Comparison of ENCODE assay signal across 18 cellular contexts in genomic region chr5:14783689-14784088, GRCh38.
DNase-seq lines count a peak whose midpoint lies in the region; ATAC-seq and TF ChIP-seq lines count a peak whose summit lies in the region.
"Had no signal": no experiment of that assay in that cellular context is flagged by ENCODE, and none has a peak within 500 bp of the region (broad histone marks: within the 10 kb centered on the region; RNA-seq: fewer than 3 reads in every experiment).

No MANE protein-coding gene starts in this region.

- H3K36me3 Mint-ChIP-seq in natural killer cell treated with Interleukin-12 subunit alpha and Interleukin-12 subunit beta and Interleukin-15 and Interleukin-18, amount 100 ng/mL, for 72 hours = no peaks in the 10 kb centered on the region
- peaks cover 5% of the 10 kb centered on the region for H3K36me3 Mint-ChIP-seq in natural killer cell

- H3K27me3 Mint-ChIP-seq in natural killer cell treated with Interleukin-12 subunit alpha and Interleukin-12 subunit beta and Interleukin-15 and Interleukin-18, amount 100 ng/mL, for 72 hours = no peaks in the 10 kb centered on the region
- no peaks in the 10 kb centered on the region for H3K27me3 Mint-ChIP-seq in natural killer cell (ENCODE audit: low read depth in 2 of 2)

- peaks cover 9 to 20% of the 10 kb centered on the region in 2 donors for H3K4me1 Mint-ChIP-seq in natural killer cell treated with Interleukin-12 subunit alpha and Interleukin-12 subunit beta and Interleukin-15 and Interleukin-18, amount 100 ng/mL, for 72 hours (ENCODE audit: low read depth in 2 of 2)
- H3K4me1 Mint-ChIP-seq in natural killer cell = peaks cover 24 to 32% of the 10 kb centered on the region in 2 donors

- peak; percentile 50 to 75 for ATAC-seq in natural killer cell treated with Interleukin-12 subunit alpha and Interleukin-12 subunit beta and Interleukin-15 and Interleukin-18, amount 100 ng/mL, for 72 hours
- ATAC-seq in natural killer cell (no peak), GM21737 (IDR thresholded peaks at IDR 0.05; ENCODE audit: unreplicated experiment) (peak; percentile 79), HG03442 (IDR thresholded peaks at IDR 0.05; ENCODE audit: unreplicated experiment) (peak; percentile 72)
- ATAC-seq: body of pancreas had no signal

- peak overlapping the region; percentile 7 for H3K4me3 Mint-ChIP-seq in natural killer cell treated with Interleukin-12 subunit alpha and Interleukin-12 subunit beta and Interleukin-15 and Interleukin-18, amount 100 ng/mL, for 72 hours
- no peak overlapping the region for H3K4me3 Mint-ChIP-seq in natural killer cell

- H3K9me3 Mint-ChIP-seq in natural killer cell treated with Interleukin-12 subunit alpha and Interleukin-12 subunit beta and Interleukin-15 and Interleukin-18, amount 100 ng/mL, for 72 hours = no peaks in the 10 kb centered on the region
- no peaks in the 10 kb centered on the region for H3K9me3 Mint-ChIP-seq in natural killer cell

- TF ChIP-seq CTCF in natural killer cell (IDR thresholded peaks at IDR 0.05) = no peak

- intact Hi-C loops in natural killer cell (cut with micrococcal nuclease) = no loop called here

- DNase-seq in natural killer cell treated with Interleukin-12 subunit alpha and Interleukin-12 subunit beta and Interleukin-15 and Interleukin-18, amount 100 ng/mL, for 72 hours (ENCODE audit: low spot score) = no peak
- no peak for DNase-seq in natural killer cell
- DNase-seq in LoVo (ENCODE audit: low spot score) = no peak
- DNase-seq in NCI-H82 (lab: John Stamatoyannopoulos, UW) = no peak
- no peak for DNase-seq in GF-D8 (lab: John Stamatoyannopoulos, UW)
- DNase-seq in hypothalamus (lab: John Stamatoyannopoulos, UW) = no peak
- DNase-seq: activated CD4-positive, alpha-beta T cell treated with anti-CD3 and anti-CD28 coated beads for 48 hours; activated gamma-delta T cell; body of pancreas; dermis blood vessel endothelial cell; H7; heart right ventricle; IMR-90; kidney glomerular epithelial cell; MV-4-11; NCI-H774 had no signal

- no peak overlapping the region for H3K27ac Mint-ChIP-seq in natural killer cell treated with Interleukin-12 subunit alpha and Interleukin-12 subunit beta and Interleukin-15 and Interleukin-18, amount 100 ng/mL, for 72 hours
- H3K27ac Mint-ChIP-seq in natural killer cell = no peak overlapping the region

Comparison
In these comparisons a context has a peak if more than half of its experiments do, and no peak if none do; other contexts are left out.
1. ATAC-seq: peak in natural killer cell treated with Interleukin-12 subunit alpha and Interleukin-12 subunit beta and Interleukin-15 and Interleukin-18, amount 100 ng/mL, for 72 hours (2 of 2), GM21737 (single experiment) and HG03442 (single experiment); none in natural killer cell (0 of 3).